In the genomic region with DNA sequence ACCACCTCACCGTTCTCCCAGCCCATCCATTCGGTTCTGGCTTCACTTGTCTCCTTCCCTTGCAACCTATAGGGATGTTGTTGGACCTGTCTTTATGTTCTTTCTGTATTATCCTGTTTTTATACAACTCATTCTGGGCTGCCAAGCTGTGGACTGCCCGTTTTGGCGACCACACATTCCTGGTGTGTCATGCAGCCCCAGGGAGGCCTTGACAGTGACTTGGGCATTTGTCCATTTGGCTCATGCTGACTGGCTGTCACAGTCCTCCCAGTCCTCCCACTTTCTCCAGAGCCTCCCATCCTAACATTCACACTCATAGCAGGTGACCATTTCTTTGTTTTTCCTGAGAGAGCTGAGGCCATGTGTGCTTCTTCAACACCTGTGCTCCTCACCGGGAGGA, we compare ENCODE assay signal across 16 cellular contexts.
DNase-seq lines count a peak whose midpoint lies in the region; ATAC-seq, FAIRE-seq and TF ChIP-seq lines count a peak whose summit lies in the region.
"Had no signal": no experiment of that assay in that cellular context is flagged by ENCODE, and none has a peak within 500 bp of the region (broad histone marks: within the 10 kb centered on the region; RNA-seq: fewer than 3 reads in every experiment).

No MANE protein-coding gene starts in this region.

- DNase-seq in mammary epithelial cell (peak; percentile 3), breast epithelium (ENCODE audit: low spot score in 2 of 2) (no peak), RPMI7951 (ENCODE audit: low read depth) (peak; percentile 49), foreskin keratinocyte (peak in 1 of 2 donors; percentile 8), H54 (ENCODE audit: insufficient read length, low spot score) (no peak), NCI-H1436 (lab: John Stamatoyannopoulos, UW) (no peak), NCI-H82 treated with DMSO at 0.1 percent for 48 hours (lab: John Stamatoyannopoulos, UW; ENCODE audit: unreplicated experiment) (no peak), upper lobe of right lung (no peak)
- DNase-seq: DMS153, HCEC 1CT, NCI-H1105, NCI-H1694, NCI-H2081 treated with DMSO at 0.1 percent for 48 hours, NCI-H510A had no signal

- H3K4me1 ChIP-seq in mammary epithelial cell (ENCODE audit: insufficient read depth, low read length) (no peaks in the 10 kb centered on the region), breast epithelium (no peaks in the 10 kb centered on the region), foreskin keratinocyte (no peaks in the 10 kb centered on the region), upper lobe of right lung (no peaks in the 10 kb centered on the region)

- no TSS peak for BruUV-seq in mammary epithelial cell (replicated peaks; lab: Mats Ljungman, UMichigan)

- H3K79me2 ChIP-seq in mammary epithelial cell (ENCODE audit: insufficient read depth, low read length) = no peaks in the 10 kb centered on the region

- in situ Hi-C loops in mammary epithelial cell (cut with MboI; ENCODE audit: low sequenced_read_pairs in 2 of 2) = no loop called here

- CTCF ChIA-PET in mammary epithelial cell (lab: Charles Lee; ENCODE audit: low non-redundant PET) = no interaction called here

- no peak overlapping the region for H2AFZ ChIP-seq in mammary epithelial cell (ENCODE audit: low read depth, low read length)
- H2AFZ ChIP-seq: PC-9 had no signal

- H3K4me3 ChIP-seq in mammary epithelial cell (replicated peaks in 1 of 3; ENCODE audit: insufficient read depth in 1 of 3, low read depth in 2 of 3, low read length in 3 of 3) (no peak overlapping the region), breast epithelium (no peak overlapping the region), upper lobe of right lung (no peak overlapping the region)
- H3K4me3 ChIP-seq: PC-9 had no signal

- no peak for FAIRE-seq in H54 (lab: Jason Lieb, UNC)

- intact Hi-C loops in mammary epithelial cell (cut with micrococcal nuclease) (no loop called here), breast epithelium (cut with DNase I; ENCODE audit: low total_unique reads) (no loop called here), upper lobe of right lung (cut with DNase I) (no loop called here)

- TF ChIP-seq CTCF in mammary epithelial cell (conservative IDR thresholded peaks at IDR 0.05 in 1 of 2, IDR thresholded peaks at IDR 0.05 in 1 of 2; ENCODE audit: extremely low read depth in 1 of 2, insufficient read depth in 1 of 2, low read depth in 1 of 2, low read length in 2 of 2) (no peak), breast epithelium (IDR thresholded peaks at IDR 0.05) (no peak), foreskin keratinocyte (conservative IDR thresholded peaks at IDR 0.05) (no peak), upper lobe of right lung (IDR thresholded peaks at IDR 0.05) (no peak)

- TF ChIP-seq POLR2A in breast epithelium (IDR thresholded peaks at IDR 0.05) = no peak
- TF ChIP-seq POLR2A in H54 (IDR thresholded peaks at IDR 0.05; ENCODE audit: low read depth, low read length) = no peak

- dilution Hi-C loops in mammary epithelial cell (cut with HindIII; ENCODE audit: low sequenced_read_pairs) = loop anchor here (5.0 kb wide), 1 partner anchor 78 kb away; no protein-coding TSS in a partner anchor

- H3K27me3 ChIP-seq in mammary epithelial cell (ENCODE audit: insufficient read depth, low read length) (no peaks in the 10 kb centered on the region), breast epithelium (no peaks in the 10 kb centered on the region), foreskin keratinocyte (no peaks in the 10 kb centered on the region), upper lobe of right lung (no peaks in the 10 kb centered on the region)

- no peaks in the 10 kb centered on the region for H3K36me3 ChIP-seq in mammary epithelial cell (ENCODE audit: insufficient read depth, low read length)
- H3K36me3 ChIP-seq in breast epithelium = no peaks in the 10 kb centered on the region
- H3K36me3 ChIP-seq in upper lobe of right lung = no peaks in the 10 kb centered on the region

- H3K9me3 ChIP-seq in mammary epithelial cell (replicated peaks; ENCODE audit: insufficient read depth, low read length) (no peaks in the 10 kb centered on the region), breast epithelium (no peaks in the 10 kb centered on the region), upper lobe of right lung (no peaks in the 10 kb centered on the region)

- no peak overlapping the region for H3K4me2 ChIP-seq in mammary epithelial cell (ENCODE audit: insufficient read depth, low read depth, low read length)
- H3K4me2 ChIP-seq: PC-9 had no signal

- no peaks in the 10 kb centered on the region for H4K20me1 ChIP-seq in mammary epithelial cell (ENCODE audit: insufficient read depth, low read length)

- 48% methylated on average over 5 of the region's 5 CpGs for WGBS in mammary epithelial cell (ENCODE audit: low coverage, missing lambda C conversion rate)

- no peak overlapping the region for H3K9ac ChIP-seq in mammary epithelial cell (ENCODE audit: insufficient read depth, low read length)

- no peak overlapping the region for H3K27ac ChIP-seq in mammary epithelial cell (ENCODE audit: insufficient read depth, low read depth, low read length)
- no peak overlapping the region for H3K27ac ChIP-seq in breast epithelium
- H3K27ac ChIP-seq in foreskin keratinocyte = no peak overlapping the region
- H3K27ac ChIP-seq in upper lobe of right lung = no peak overlapping the region
- H3K27ac ChIP-seq: 22Rv1, PC-9 had no signal

- peak; percentile 51 for ATAC-seq in foreskin keratinocyte
- ATAC-seq in upper lobe of right lung = no peak

Comparison
In these comparisons a context has a peak if more than half of its experiments do, and no peak if none do; other contexts are left out.
1. DNase-seq: peak in mammary epithelial cell (single experiment) and RPMI7951 (single experiment); none in breast epithelium (0 of 2), H54 (single experiment), NCI-H1436 (single experiment), NCI-H82 treated with DMSO at 0.1 percent for 48 hours (single experiment) and upper lobe of right lung (single experiment).